23 cellular contexts compared by ENCODE assay signal in genomic region chr12:19709889-19710288, GRCh38.
"Had no signal": no experiment of that assay in that cellular context is flagged by ENCODE, and none has a peak within 500 bp of the region (broad histone marks: within the 10 kb centered on the region; RNA-seq: fewer than 3 reads in every experiment).

No MANE protein-coding gene starts in this region.

- H3K9me3 Mint-ChIP-seq: central memory CD8-positive, alpha-beta T cell had no signal

- H3K27ac Mint-ChIP-seq: activated CD4-positive, alpha-beta T cell treated with anti-CD3 and anti-CD28 coated beads for 36 hours; activated naive CD4-positive, alpha-beta T cell treated with anti-CD3 and anti-CD28 coated beads, Interleukin-2, amount 10 ng/mL, durations not matched to agents 7 days and 5 days; activated naive CD8-positive, alpha-beta T cell treated with anti-CD3 and anti-CD28 coated beads, Interleukin-2, amount 10 ng/mL, durations not matched to agents 7 days and 5 days; memory B cell; naive thymus-derived CD8-positive, alpha-beta T cell; stimulated activated naive CD8-positive, alpha-beta T cell treated with anti-CD3 and anti-CD28 coated beads, Interleukin-15, Interleukin-2, amounts not matched to agents 100 ng/mL and 50 ng/mL, for 24 hours had no signal

- H2AFZ ChIP-seq: hepatocyte had no signal

- DNase-seq: activated CD4-positive, alpha-beta T cell treated with anti-CD3 and anti-CD28 coated beads for 36 hours; activated CD4-positive, CD25-positive, alpha-beta regulatory T cell; activated CD8-positive, alpha-beta memory T cell treated with anti-CD3 and anti-CD28 coated beads for 24 hours; activated effector memory CD4-positive, alpha-beta T cell treated with anti-CD3 and anti-CD28 coated beads, Interleukin-2, amount 50 U/mL, for 16 hours; activated naive CD4-positive, alpha-beta T cell treated with anti-CD3 and anti-CD28 coated beads, Interleukin-2, amount 10 ng/mL, durations not matched to agents 7 days and 5 days; activated naive CD8-positive, alpha-beta T cell treated with anti-CD3 and anti-CD28 coated beads, Interleukin-2, amount 10 ng/mL, durations not matched to agents 7 days and 5 days; dermis blood vessel endothelial cell; effector CD4-positive, alpha-beta T cell; left cardiac atrium; naive thymus-derived CD8-positive, alpha-beta T cell; posterior cingulate gyrus; right lobe of liver; stimulated activated CD4-positive, alpha-beta T cell treated with anti-CD3 and anti-CD28 coated beads, Interleukin-12 subunit alpha, Interleukin-12 subunit beta, amount 100 ng/mL, for 4 hours; stimulated activated CD4-positive, alpha-beta T cell treated with anti-CD3 and anti-CD28 coated beads, Interleukin-4, amount 100 ng/mL, for 1 hour; substantia nigra had no signal

- H3K4me1 ChIP-seq: breast epithelium, right lobe of liver, tibial nerve had no signal

- ATAC-seq: activated CD4-positive, alpha-beta T cell treated with anti-CD3 and anti-CD28 coated beads for 36 hours; naive thymus-derived CD8-positive, alpha-beta T cell; right lobe of liver had no signal

- H3K36me3 Mint-ChIP-seq: activated naive CD4-positive, alpha-beta T cell treated with anti-CD3 and anti-CD28 coated beads, Interleukin-2, amount 10 ng/mL, durations not matched to agents 7 days and 5 days; activated naive CD8-positive, alpha-beta T cell treated with anti-CD3 and anti-CD28 coated beads, Interleukin-2, amount 10 ng/mL, durations not matched to agents 7 days and 5 days; memory B cell had no signal

- H3K4me3 ChIP-seq: breast epithelium, hepatocyte, right lobe of liver, skin epidermis, tibial nerve had no signal

- H3K36me3 ChIP-seq: breast epithelium, right lobe of liver, tibial nerve had no signal

- H3K27me3 Mint-ChIP-seq: activated CD4-positive, alpha-beta T cell treated with anti-CD3 and anti-CD28 coated beads for 36 hours; activated naive CD4-positive, alpha-beta T cell treated with anti-CD3 and anti-CD28 coated beads, Interleukin-2, amount 10 ng/mL, durations not matched to agents 7 days and 5 days; activated naive CD8-positive, alpha-beta T cell treated with anti-CD3 and anti-CD28 coated beads, Interleukin-2, amount 10 ng/mL, durations not matched to agents 7 days and 5 days; memory B cell; naive thymus-derived CD8-positive, alpha-beta T cell; stimulated activated naive CD8-positive, alpha-beta T cell treated with anti-CD3 and anti-CD28 coated beads, Interleukin-15, Interleukin-2, amounts not matched to agents 100 ng/mL and 50 ng/mL, for 24 hours had no signal

- H3K4me1 Mint-ChIP-seq: central memory CD8-positive, alpha-beta T cell; memory B cell; naive thymus-derived CD8-positive, alpha-beta T cell had no signal

- H3K4me3 Mint-ChIP-seq: activated CD4-positive, alpha-beta T cell treated with anti-CD3 and anti-CD28 coated beads for 36 hours; activated naive CD4-positive, alpha-beta T cell treated with anti-CD3 and anti-CD28 coated beads, Interleukin-2, amount 10 ng/mL, durations not matched to agents 7 days and 5 days; activated naive CD8-positive, alpha-beta T cell treated with anti-CD3 and anti-CD28 coated beads, Interleukin-2, amount 10 ng/mL, durations not matched to agents 7 days and 5 days; central memory CD8-positive, alpha-beta T cell; memory B cell; naive thymus-derived CD8-positive, alpha-beta T cell; stimulated activated naive CD8-positive, alpha-beta T cell treated with anti-CD3 and anti-CD28 coated beads, Interleukin-15, Interleukin-2, amounts not matched to agents 100 ng/mL and 50 ng/mL, for 24 hours had no signal

- H3K4me2 ChIP-seq: hepatocyte had no signal

- H3K27me3 ChIP-seq: breast epithelium, hepatocyte, right lobe of liver, tibial nerve had no signal

- H3K27ac ChIP-seq: breast epithelium, epithelial cell of prostate, hepatocyte, right lobe of liver, skin epidermis had no signal
